1 cellular context compared by ENCODE assay signal in genomic region chr14:103855734-103856095, GRCh38.
TF ChIP-seq lines count a peak whose summit lies in the region.

No MANE protein-coding gene starts in this region.

TF ChIP-seq in SK-N-SH treated with all-trans-retinoic acid at 6 μM for 48 hours, 23 proteins besides CTCF, POLR2A, EP300 and RAD21 (continued from another document):
- TF ChIP-seq TOX (CRISPR knock-in tag; IDR thresholded peaks at IDR 0.05; ENCODE audit: borderline replicate concordance): no peak
- no peak for TF ChIP-seq SNAI2 (CRISPR knock-in tag; IDR thresholded peaks at IDR 0.05)
- no peak for TF ChIP-seq RARB (CRISPR knock-in tag; IDR thresholded peaks at IDR 0.05)
- TF ChIP-seq, protein P1, sequence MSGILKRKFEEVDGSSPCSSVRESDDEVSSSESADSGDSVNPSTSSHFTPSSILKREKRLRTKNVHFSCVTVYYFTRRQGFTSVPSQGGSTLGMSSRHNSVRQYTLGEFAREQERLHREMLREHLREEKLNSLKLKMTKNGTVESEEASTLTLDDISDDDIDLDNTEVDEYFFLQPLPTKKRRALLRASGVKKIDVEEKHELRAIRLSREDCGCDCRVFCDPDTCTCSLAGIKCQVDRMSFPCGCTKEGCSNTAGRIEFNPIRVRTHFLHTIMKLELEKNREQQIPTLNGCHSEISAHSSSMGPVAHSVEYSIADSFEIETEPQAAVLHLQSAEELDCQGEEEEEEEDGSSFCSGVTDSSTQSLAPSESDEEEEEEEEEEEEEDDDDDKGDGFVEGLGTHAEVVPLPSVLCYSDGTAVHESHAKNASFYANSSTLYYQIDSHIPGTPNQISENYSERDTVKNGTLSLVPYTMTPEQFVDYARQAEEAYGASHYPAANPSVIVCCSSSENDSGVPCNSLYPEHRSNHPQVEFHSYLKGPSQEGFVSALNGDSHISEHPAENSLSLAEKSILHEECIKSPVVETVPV (CRISPR knock-in tag; IDR thresholded peaks at IDR 0.05): no peak
